Comparison of ENCODE assay signal across 20 cellular contexts in genomic region chr11:35210886-35211546, GRCh38.
DNase-seq lines count a peak whose midpoint lies in the region; ATAC-seq and TF ChIP-seq lines count a peak whose summit lies in the region.
"Had no signal": no experiment of that assay in that cellular context is flagged by ENCODE, and none has a peak within 500 bp of the region (broad histone marks: within the 10 kb centered on the region; RNA-seq: fewer than 3 reads in every experiment).

No MANE protein-coding gene starts in this region.

- H3K9me3 ChIP-seq in GM23248 (ENCODE audit: low read depth): no peaks in the 10 kb centered on the region
- peaks cover 0 to 6% (median 0%) of the 10 kb centered on the region in 3 experiments for H3K9me3 ChIP-seq in naive thymus-derived CD4-positive, alpha-beta T cell (ENCODE audit: control insufficient read depth in 2 of 3, low read length in 3 of 3)
- H3K9me3 ChIP-seq: HAP-1, testis had no signal

- peaks cover 72 to 80% of the 10 kb centered on the region in 2 donors for H3K36me3 Mint-ChIP-seq in CD14-positive monocyte
- H3K36me3 Mint-ChIP-seq in activated T-helper 17 cell treated with anti-CD3 and anti-CD28 coated beads, Interleukin-2, amount 50 U/mL, for 72 hours (ENCODE audit: low read depth): peaks cover 100% of the 10 kb centered on the region
- H3K36me3 Mint-ChIP-seq in naive thymus-derived CD4-positive, alpha-beta T cell: peaks cover 33 to 97% (median 91%) of the 10 kb centered on the region in 5 donors

- H3K79me2 ChIP-seq in GM23248 (ENCODE audit: insufficient read depth): peaks cover 70% of the 10 kb centered on the region

- DNase-seq in CD14-positive monocyte (ENCODE audit: low spot score) (no peak), GM23248 (peak; percentile 42), omental fat pad (ENCODE audit: low spot score) (no peak), occipital lobe (lab: John Stamatoyannopoulos, UW) (no peak)
- no peak for DNase-seq in naive thymus-derived CD4-positive, alpha-beta T cell
- DNase-seq: activated CD4-positive, alpha-beta memory T cell treated with anti-CD3 and anti-CD28 coated beads for 36 hours; activated T-cell treated with anti-CD3 and anti-CD28 coated beads, Interleukin-2, amount 50 U/mL, for 1 hour; amygdala; C1 segment of cervical spinal cord; central memory CD4-positive, alpha-beta T cell; DMS79; effector memory CD4-positive, alpha-beta T cell; NCI-H1417 treated with DMSO at 0.1 percent for 48 hours; small intestine; SW 1271; testis had no signal

- no peak for ATAC-seq in activated T-helper 17 cell treated with anti-CD3 and anti-CD28 coated beads, Interleukin-2, amount 50 U/mL, for 72 hours (replicated peaks)
- ATAC-seq in naive thymus-derived CD4-positive, alpha-beta T cell: no peak
- no peak for ATAC-seq in omental fat pad (ENCODE audit: low FRiP score)
- ATAC-seq in GM21360 (IDR thresholded peaks at IDR 0.05; ENCODE audit: unreplicated experiment): no peak

- H3K27ac ChIP-seq in GM23248: peak overlapping the region; percentile 97
- no peak overlapping the region for H3K27ac ChIP-seq in naive thymus-derived CD4-positive, alpha-beta T cell (ENCODE audit: low read depth, low read length)
- H3K27ac ChIP-seq: RWPE1, testis had no signal

- no peak overlapping the region for H3K4me3 Mint-ChIP-seq in CD14-positive monocyte
- no peak overlapping the region for H3K4me3 Mint-ChIP-seq in activated T-helper 17 cell treated with anti-CD3 and anti-CD28 coated beads, Interleukin-2, amount 50 U/mL, for 72 hours
- H3K4me3 Mint-ChIP-seq in naive thymus-derived CD4-positive, alpha-beta T cell: no peak overlapping the region
- H3K4me3 Mint-ChIP-seq: activated CD4-positive, alpha-beta memory T cell treated with anti-CD3 and anti-CD28 coated beads for 36 hours had no signal

- peaks cover 57% of the 10 kb centered on the region for H3K4me1 Mint-ChIP-seq in CD14-positive monocyte
- peaks cover 56% of the 10 kb centered on the region for H3K4me1 Mint-ChIP-seq in activated T-helper 17 cell treated with anti-CD3 and anti-CD28 coated beads, Interleukin-2, amount 50 U/mL, for 72 hours
- peaks cover 28 to 84% (median 79%) of the 10 kb centered on the region in 7 donors for H3K4me1 Mint-ChIP-seq in naive thymus-derived CD4-positive, alpha-beta T cell

- peaks cover 0 to 6% (median 0%) of the 10 kb centered on the region in 7 donors for H3K9me3 Mint-ChIP-seq in CD14-positive monocyte
- H3K9me3 Mint-ChIP-seq in activated T-helper 17 cell treated with anti-CD3 and anti-CD28 coated beads, Interleukin-2, amount 50 U/mL, for 72 hours: no peaks in the 10 kb centered on the region
- peaks cover 3 to 37% (median 7%) of the 10 kb centered on the region in 11 donors for H3K9me3 Mint-ChIP-seq in naive thymus-derived CD4-positive, alpha-beta T cell

- H3F3A ChIP-seq in GM23248 (ENCODE audit: insufficient read depth): peaks cover 95% of the 10 kb centered on the region

- no peaks in the 10 kb centered on the region for H3K27me3 Mint-ChIP-seq in CD14-positive monocyte (ENCODE audit: low read depth in 3 of 3)
- H3K27me3 Mint-ChIP-seq in activated T-helper 17 cell treated with anti-CD3 and anti-CD28 coated beads, Interleukin-2, amount 50 U/mL, for 72 hours: no peaks in the 10 kb centered on the region
- H3K27me3 Mint-ChIP-seq in naive thymus-derived CD4-positive, alpha-beta T cell: no peaks in the 10 kb centered on the region
- H3K27me3 Mint-ChIP-seq: activated CD4-positive, alpha-beta memory T cell treated with anti-CD3 and anti-CD28 coated beads for 36 hours had no signal

- WGBS in GM23248 (ENCODE audit: low coverage in 1 of 2, low lambda C conversion rate in 2 of 2, missing lambda C conversion rate in 2 of 2), 2 experiments: 62 to 73% methylated on average over 3 of the region's 3 CpGs

- H3K9ac ChIP-seq in GM23248: no peak overlapping the region

- H3K4me1 ChIP-seq in GM23248 (ENCODE audit: insufficient read depth): peaks cover 43% of the 10 kb centered on the region
- peaks cover 23 to 27% of the 10 kb centered on the region in 2 donors for H3K4me1 ChIP-seq in naive thymus-derived CD4-positive, alpha-beta T cell (ENCODE audit: control insufficient read depth in 2 of 2, insufficient read depth in 2 of 2, low read length in 2 of 2)
- H3K4me1 ChIP-seq: testis had no signal

- POLR2A ChIA-PET in naive thymus-derived CD4-positive, alpha-beta T cell (lab: Charles Lee): interaction anchor here (4.1 kb wide), 1 partner anchor 12 kb away, joined by 12 read pairs; no protein-coding TSS in a partner anchor

- H3K36me3 ChIP-seq in GM23248 (ENCODE audit: low read depth): peaks cover 59% of the 10 kb centered on the region
- peaks cover 16 to 63% (median 26%) of the 10 kb centered on the region in 3 experiments for H3K36me3 ChIP-seq in naive thymus-derived CD4-positive, alpha-beta T cell (ENCODE audit: control insufficient read depth in 2 of 3, insufficient read depth in 3 of 3, low read length in 3 of 3)
- H3K36me3 ChIP-seq: HAP-1 had no signal

- H3K4me3 ChIP-seq in GM23248: no peak overlapping the region
- H3K4me3 ChIP-seq in naive thymus-derived CD4-positive, alpha-beta T cell (ENCODE audit: low read length): no peak overlapping the region
- H3K4me3 ChIP-seq: HAP-1, testis had no signal

- no peak overlapping the region for H2AFZ ChIP-seq in GM23248

- H4K20me1 ChIP-seq in GM23248 (ENCODE audit: insufficient read depth): no peaks in the 10 kb centered on the region

- in situ Hi-C loops in GM23248 (cut with MboI): no loop called here

- H3K4me2 ChIP-seq in GM23248 (ENCODE audit: unreplicated experiment): no peak overlapping the region

- CTCF ChIA-PET in naive thymus-derived CD4-positive, alpha-beta T cell (lab: Charles Lee): no interaction called here

- H3K27ac Mint-ChIP-seq in CD14-positive monocyte: peak overlapping the region; percentile 97 to 99 (median 98)
- peak overlapping the region; percentile 64 for H3K27ac Mint-ChIP-seq in activated T-helper 17 cell treated with anti-CD3 and anti-CD28 coated beads, Interleukin-2, amount 50 U/mL, for 72 hours
- H3K27ac Mint-ChIP-seq in naive thymus-derived CD4-positive, alpha-beta T cell: peak overlapping the region in 8 of 9 donors; percentile 2 to 98 (median 60)

- no peaks in the 10 kb centered on the region for H3K9me2 ChIP-seq in GM23248 (ENCODE audit: insufficient read depth)

- H3K27me3 ChIP-seq in GM23248 (replicated peaks; ENCODE audit: insufficient read depth): no peaks in the 10 kb centered on the region
- no peaks in the 10 kb centered on the region for H3K27me3 ChIP-seq in naive thymus-derived CD4-positive, alpha-beta T cell (ENCODE audit: control insufficient read depth in 2 of 2, insufficient read depth in 2 of 2, low read length in 2 of 2)
- H3K27me3 ChIP-seq: testis had no signal

- intact Hi-C loops in CD14-positive monocyte (cut with micrococcal nuclease): loop anchor here (5.0 to 10.0 kb wide), 5 partner anchors 46 to 206 kb away; no protein-coding TSS in a partner anchor
- intact Hi-C loops in naive thymus-derived CD4-positive, alpha-beta T cell (cut with micrococcal nuclease): no loop called here

- no peak for TF ChIP-seq CTCF in CD14-positive monocyte (IDR thresholded peaks at IDR 0.05)
- TF ChIP-seq CTCF in omental fat pad (IDR thresholded peaks at IDR 0.05): no peak

Comparison
In these comparisons a context has a peak if more than half of its experiments do, and no peak if none do; other contexts are left out.
1. intact Hi-C loops: an anchor here in CD14-positive monocyte (5.0 to 10.0 kb wide); none called in naive thymus-derived CD4-positive, alpha-beta T cell.